Comparison of ENCODE assay signal across 26 cellular contexts in the genomic region with DNA sequence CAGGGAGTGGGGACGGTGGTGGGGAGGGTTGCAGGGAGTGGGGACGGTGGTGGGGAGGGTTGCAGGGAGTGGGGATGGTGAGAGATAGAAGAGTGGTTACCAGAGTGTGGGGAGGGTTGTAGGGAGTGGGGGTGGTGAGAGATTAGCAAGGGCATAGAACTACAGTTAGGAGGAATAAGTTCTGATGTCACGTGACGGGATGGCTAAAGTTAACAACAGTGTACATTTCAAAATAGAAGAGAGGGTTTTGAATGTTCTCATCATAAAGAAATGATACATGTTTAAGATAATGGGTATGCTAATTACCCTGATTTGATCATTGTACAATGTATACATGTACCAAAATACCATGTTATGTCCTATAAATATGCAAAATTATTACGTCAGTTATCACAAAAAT. TPM values are rescaled to one million over a fixed set of nuclear protein-coding genes. Genes with fewer than 3 reads are reported as not detected.
"Had no signal": no experiment of that assay in that cellular context is flagged by ENCODE, and none has a peak within 500 bp of the region (broad histone marks: within the 10 kb centered on the region; RNA-seq: fewer than 3 reads in every experiment).

No MANE protein-coding gene starts in this region.

- H3K9ac ChIP-seq: KMS-11 had no signal

- H3K36me3 ChIP-seq: Peyer's patch, SJSA1 had no signal

- H3K9me3 ChIP-seq: Peyer's patch, SJSA1 had no signal

- H3K4me2 ChIP-seq: KMS-11, PC-9 had no signal

- H3K4me1 ChIP-seq: SJSA1 had no signal

- H2AFZ ChIP-seq: PC-9 had no signal

- H3K27ac ChIP-seq: KMS-11, PC-9, Peyer's patch, SJSA1, SK-N-MC had no signal

- H3K27me3 ChIP-seq: Peyer's patch had no signal

- DNase-seq: IMR-90, Kasumi-1, MM.1S, NCI-H1092 treated with DMSO at 0.1 percent for 48 hours, NCI-H1436, NCI-H187, NCI-H2029, NCI-H2081 treated with DMSO at 0.1 percent for 48 hours, NCI-H2171, NCI-H226, NCI-H446, NCI-H510A, NCI-H524 treated with DMSO at 0.1 percent for 48 hours, NCI-H69, NCI-H774, OCI-M1, PC-9, Right ventricle myocardium superior, RPMI8226, SIG-M5 had no signal

- H3K4me3 ChIP-seq: PC-9, Peyer's patch, SJSA1, SK-N-MC had no signal

RNA-seq across cellular contexts. Expression of a gene that starts 57.6 kb away (rescaled TPM):
- total RNA-seq: HT-29, IMR-90, M059J, PC-9, SJSA1 had no signal
- polyA plus RNA-seq: IMR-90 had no signal
